In the genomic region with DNA sequence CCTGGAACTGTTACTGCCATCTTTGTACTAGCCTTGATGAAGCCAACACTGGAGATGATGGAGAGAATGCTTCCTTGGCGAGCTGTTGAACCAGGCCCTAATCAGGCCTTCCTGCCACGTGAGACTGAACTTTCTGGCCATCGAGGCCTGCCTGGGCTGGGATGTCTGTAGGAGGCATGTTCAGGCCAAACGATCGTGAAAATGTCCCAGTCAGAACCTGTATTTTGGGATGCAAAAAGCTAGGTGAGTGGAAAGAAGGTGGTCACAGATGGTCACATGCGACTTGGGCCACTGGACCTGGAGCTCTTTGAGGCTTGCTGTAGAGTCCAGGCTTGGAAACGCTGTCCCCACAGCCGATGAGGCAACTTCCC, we compare ENCODE assay signal across 16 cellular contexts. TPM values are rescaled to one million over a fixed set of nuclear protein-coding genes. Genes with fewer than 3 reads are reported as not detected.
A peak's percentile ranks its signal among the peaks of the same experiment; 100 is the strongest.
DNase-seq lines count a peak whose midpoint lies in the region; ATAC-seq and TF ChIP-seq lines count a peak whose summit lies in the region.
"Had no signal": no experiment of that assay in that cellular context is flagged by ENCODE, and none has a peak within 500 bp of the region (broad histone marks: within the 10 kb centered on the region; RNA-seq: fewer than 3 reads in every experiment).

No MANE protein-coding gene starts in this region.

- H3K36me3 Mint-ChIP-seq in WTC11: peaks cover 88% of the 10 kb centered on the region

- TF ChIP-seq POLR2A in gastroesophageal sphincter (IDR thresholded peaks at IDR 0.05): no peak

- H4K20me1 ChIP-seq in PC-9 (ENCODE audit: insufficient read depth): 0 out of 2 replicates have a peak, but pooled peaks cover 2% of the 10 kb centered on the region

- H3K4me1 ChIP-seq in gastroesophageal sphincter (peaks cover 0 to 12% (median 9%) of the 10 kb centered on the region in 3 donors), skeletal muscle satellite cell (ENCODE audit: control insufficient read depth, insufficient read depth, low read length) (peaks cover 21% of the 10 kb centered on the region), ascending aorta (no peaks in the 10 kb centered on the region), PC-9 (replicated peaks; ENCODE audit: insufficient read depth) (peaks cover 11% of the 10 kb centered on the region)

- CTCF ChIA-PET in AG04450 (lab: Charles Lee) (interaction anchor here (1.4 to 1.9 kb wide), 3 partner anchors 9 to 182 kb away, joined by 4 to 5 read pairs (median 4); no protein-coding TSS in a partner anchor), WTC11 (lab: Charles Lee) (no interaction called here), PC-9 (lab: Charles Lee) (no interaction called here)

- no peak for ATAC-seq in WTC11
- no peak for ATAC-seq in gastroesophageal sphincter
- ATAC-seq: activated T-helper 17 cell treated with anti-CD3 and anti-CD28 coated beads, Interleukin-2, amount 50 U/mL, for 72 hours; stimulated activated naive CD8-positive, alpha-beta T cell treated with anti-CD3 and anti-CD28 coated beads, Interleukin-15, amount 100 ng/mL, for 72 hours had no signal

- no TSS peak for BruUV-seq in PC-9 (replicated peaks; lab: Mats Ljungman, UMichigan)

- H3K4me3 Mint-ChIP-seq in WTC11: no peak overlapping the region
- H3K4me3 Mint-ChIP-seq: activated T-helper 17 cell treated with anti-CD3 and anti-CD28 coated beads, Interleukin-2, amount 50 U/mL, for 72 hours; nephron progenitor cell; stimulated activated naive CD8-positive, alpha-beta T cell treated with anti-CD3 and anti-CD28 coated beads, Interleukin-15, amount 100 ng/mL, for 72 hours had no signal

- H3K27ac ChIP-seq in AG04450 (ENCODE audit: low read depth, low read length) (peak overlapping the region; percentile 89), gastroesophageal sphincter (peak overlapping the region in 3 of 4 donors; percentile 53 to 81 (median 70)), ascending aorta (peak overlapping the region in 1 of 2 donors; percentile 56), PC-9 (no peak overlapping the region)

- H3K27me3 Mint-ChIP-seq in WTC11 (ENCODE audit: low read depth): no peaks in the 10 kb centered on the region
- H3K27me3 Mint-ChIP-seq: activated T-helper 17 cell treated with anti-CD3 and anti-CD28 coated beads, Interleukin-2, amount 50 U/mL, for 72 hours; stimulated activated naive CD8-positive, alpha-beta T cell treated with anti-CD3 and anti-CD28 coated beads, Interleukin-15, amount 100 ng/mL, for 72 hours had no signal

- H3K27ac Mint-ChIP-seq in WTC11: peak overlapping the region; percentile 49; the same call in 1 of the 2 replicates
- H3K27ac Mint-ChIP-seq: activated T-helper 17 cell treated with anti-CD3 and anti-CD28 coated beads, Interleukin-2, amount 50 U/mL, for 72 hours; nephron progenitor cell; stimulated activated naive CD8-positive, alpha-beta T cell treated with anti-CD3 and anti-CD28 coated beads, Interleukin-15, amount 100 ng/mL, for 72 hours had no signal

- peaks cover 26% of the 10 kb centered on the region for H3K4me1 Mint-ChIP-seq in WTC11

- H3K4me2 ChIP-seq in skeletal muscle satellite cell (ENCODE audit: low read length) (no peak overlapping the region), PC-9 (no peak overlapping the region)

- H2AFZ ChIP-seq in PC-9: no peak overlapping the region

- POLR2A ChIA-PET in AG04450 (lab: Yijun Ruan, JAX) (no interaction called here), WTC11 (lab: Charles Lee) (no interaction called here), PC-9 (lab: Charles Lee; ENCODE audit: unreplicated experiment) (interaction anchor here (0.5 to 0.8 kb wide), 2 partner anchors 43 to 87 kb away, joined by 7 to 13 read pairs; no protein-coding TSS in a partner anchor)

- intact Hi-C loops in ascending aorta (cut with DNase I): no loop called here
- intact Hi-C loops in PC-9 (cut with micrococcal nuclease; ENCODE audit: unreplicated experiment): no loop called here

- H3K9me3 Mint-ChIP-seq in WTC11: no peaks in the 10 kb centered on the region
- H3K9me3 Mint-ChIP-seq: activated T-helper 17 cell treated with anti-CD3 and anti-CD28 coated beads, Interleukin-2, amount 50 U/mL, for 72 hours; nephron progenitor cell; stimulated activated naive CD8-positive, alpha-beta T cell treated with anti-CD3 and anti-CD28 coated beads, Interleukin-15, amount 100 ng/mL, for 72 hours had no signal

- H3K4me3 ChIP-seq in AG04450 (ENCODE audit: low read depth, low read length) (no peak overlapping the region), gastroesophageal sphincter (no peak overlapping the region), skeletal muscle satellite cell (ENCODE audit: low read length) (peak overlapping the region; percentile 12), ascending aorta (no peak overlapping the region), PC-9 (no peak overlapping the region)

- WGBS in gastroesophageal sphincter (ENCODE audit: low coverage in 1 of 2), 2 donors: 83 to 98% methylated on average over 1 to 8 of the region's 8 CpGs

- no peaks in the 10 kb centered on the region for H3K9me2 ChIP-seq in PC-9 (ENCODE audit: insufficient read depth)

- H3K36me3 ChIP-seq in gastroesophageal sphincter (peaks cover 0 to 96% of the 10 kb centered on the region in 2 donors), skeletal muscle satellite cell (ENCODE audit: insufficient read depth, low read length) (peaks cover 66% of the 10 kb centered on the region), ascending aorta (peaks cover 27 to 69% of the 10 kb centered on the region in 2 donors), PC-9 (ENCODE audit: low read depth) (peaks cover 42% of the 10 kb centered on the region)

- H3F3A ChIP-seq in PC-9 (ENCODE audit: insufficient read depth, low read depth): peaks cover 23% of the 10 kb centered on the region

- TF ChIP-seq CTCF in AG04450 (IDR thresholded peaks at IDR 0.05; ENCODE audit: low read depth, low read length) (no peak), WTC11 (IDR thresholded peaks at IDR 0.05) (no peak), gastroesophageal sphincter (IDR thresholded peaks at IDR 0.05) (no peak), ascending aorta (IDR thresholded peaks at IDR 0.05) (no peak), PC-9 (conservative IDR thresholded peaks at IDR 0.05) (no peak)

- H3K27me3 ChIP-seq in AG04450 (ENCODE audit: control insufficient read depth, insufficient read depth, low read length) (no peaks in the 10 kb centered on the region), gastroesophageal sphincter (no peaks in the 10 kb centered on the region), skeletal muscle satellite cell (ENCODE audit: control insufficient read depth, insufficient read depth, low read length) (no peaks in the 10 kb centered on the region), ascending aorta (no peaks in the 10 kb centered on the region), PC-9 (ENCODE audit: insufficient read depth, low read depth) (no peaks in the 10 kb centered on the region)

- H3K9me3 ChIP-seq in AG04450 (ENCODE audit: control insufficient read depth, insufficient read depth, low read length) (peaks cover 8% of the 10 kb centered on the region; the same call in 1 of the 2 replicates), gastroesophageal sphincter (no peaks in the 10 kb centered on the region), skeletal muscle satellite cell (replicated peaks; ENCODE audit: low read length) (no peaks in the 10 kb centered on the region), ascending aorta (no peaks in the 10 kb centered on the region), PC-9 (ENCODE audit: insufficient read depth, low read depth) (no peaks in the 10 kb centered on the region)

- TF ChIP-seq EP300 in gastroesophageal sphincter (IDR thresholded peaks at IDR 0.05): no peak

- H3K9ac ChIP-seq in skeletal muscle satellite cell (ENCODE audit: low read depth, low read length): no peak overlapping the region

- 0 out of 2 replicates have a peak, but pooled peaks cover 5% of the 10 kb centered on the region for H3K79me2 ChIP-seq in PC-9 (ENCODE audit: low read depth)

- DNase-seq in AG04450 (ENCODE audit: low read depth, low spot score) (no peak), WTC11 (ENCODE audit: low spot score) (no peak), ascending aorta (ENCODE audit: low spot score in 2 of 2) (no peak), NCI-H1105 treated with DMSO at 0.1 percent for 48 hours (lab: John Stamatoyannopoulos, UW) (no peak), PC-9 (no peak)
- no peak for DNase-seq in effector CD4-positive, alpha-beta T cell
- DNase-seq: activated CD4-positive, alpha-beta T cell treated with anti-CD3 and anti-CD28 coated beads, Interleukin-2, amount 50 U/mL, for 1 hour; AML-193; DMS53; NCI-H2029; nephron progenitor cell; small intestine; stimulated activated naive CD8-positive, alpha-beta T cell treated with anti-CD3 and anti-CD28 coated beads, Interleukin-15, amount 100 ng/mL, for 72 hours had no signal

TF ChIP-seq in WTC11, 78 proteins besides CTCF, POLR2A, EP300 and RAD21:
- TF ChIP-seq, protein P1, sequence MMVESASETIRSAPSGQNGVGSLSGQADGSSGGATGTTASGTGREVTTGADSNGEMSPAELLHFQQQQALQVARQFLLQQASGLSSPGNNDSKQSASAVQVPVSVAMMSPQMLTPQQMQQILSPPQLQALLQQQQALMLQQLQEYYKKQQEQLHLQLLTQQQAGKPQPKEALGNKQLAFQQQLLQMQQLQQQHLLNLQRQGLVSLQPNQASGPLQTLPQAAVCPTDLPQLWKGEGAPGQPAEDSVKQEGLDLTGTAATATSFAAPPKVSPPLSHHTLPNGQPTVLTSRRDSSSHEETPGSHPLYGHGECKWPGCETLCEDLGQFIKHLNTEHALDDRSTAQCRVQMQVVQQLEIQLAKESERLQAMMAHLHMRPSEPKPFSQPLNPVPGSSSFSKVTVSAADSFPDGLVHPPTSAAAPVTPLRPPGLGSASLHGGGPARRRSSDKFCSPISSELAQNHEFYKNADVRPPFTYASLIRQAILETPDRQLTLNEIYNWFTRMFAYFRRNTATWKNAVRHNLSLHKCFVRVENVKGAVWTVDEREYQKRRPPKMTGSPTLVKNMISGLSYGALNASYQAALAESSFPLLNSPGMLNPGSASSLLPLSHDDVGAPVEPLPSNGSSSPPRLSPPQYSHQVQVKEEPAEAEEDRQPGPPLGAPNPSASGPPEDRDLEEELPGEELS (CRISPR knock-in tag; IDR thresholded peaks at IDR 0.05): no peak
- TF ChIP-seq ATF1 (CRISPR knock-in tag; IDR thresholded peaks at IDR 0.05): no peak
TF ChIP-seq in WTC11: peak in this region for 0.

RNA-seq across cellular contexts. Expression of gene KNOP1, which starts 12.9 kb away (rescaled TPM):
- 11.5 and 14.9 TPM in 2 replicates for polyA plus RNA-seq in AG04450 (2011; rRNA removed)
- polyA minus RNA-seq in AG04450 (2011; rRNA and poly(A)+ RNA removed): 7.8 and 9.4 TPM in 2 replicates
- total RNA-seq in WTC11 (2021): 87.4 to 102 TPM (median 93.4 TPM) in 3 replicates
- total RNA-seq in gastroesophageal sphincter: 10 to 100 TPM in 3 of 4 donors, 1 to 10 TPM in 1; 6.9 to 14.5 (median 11.9) TPM
- 10.3 and 14.2 TPM in 2 replicates for total RNA-seq in skeletal muscle satellite cell (2012; rRNA removed)
- 2.4 TPM for total RNA-seq in ascending aorta
- 60.4 TPM in 2 replicates for total RNA-seq in PC-9 (2021)

RNA-seq across cellular contexts. Expression of gene IQCK, which starts 13.0 kb away (rescaled TPM):
- 13.8 and 18.0 TPM in 2 replicates for polyA plus RNA-seq in AG04450 (2011; rRNA removed)
- 4.6 and 12.1 TPM in 2 replicates for polyA minus RNA-seq in AG04450 (2011; rRNA and poly(A)+ RNA removed)
- total RNA-seq in WTC11 (2021) (5.2 to 6.0 TPM (median 5.8 TPM) in 3 replicates), gastroesophageal sphincter (10 to 100 TPM in 3 of 4 donors, 1 to 10 TPM in 1; 9.0 to 16.3 (median 14.5) TPM), ascending aorta (not detected), PC-9 (2021) (21.0 and 21.6 TPM in 2 replicates)
- total RNA-seq in skeletal muscle satellite cell (2012; rRNA removed): 8.5 and 9.4 TPM in 2 replicates
